Comparison of ENCODE assay signal across 1 cellular context in genomic region chr5:115831163-115831768, GRCh38.
TF ChIP-seq lines count a peak whose summit lies in the region.

No MANE protein-coding gene starts in this region.

TF ChIP-seq in GM23338, 12 proteins besides CTCF, POLR2A, EP300 and RAD21 (continued from another document):
- TF ChIP-seq ZNF462 (CRISPR knock-in tag; IDR thresholded peaks at IDR 0.05) (no peak), POLR2AphosphoS5 (IDR thresholded peaks at IDR 0.05; ENCODE audit: low read depth) (no peak), EZH2 (IDR thresholded peaks at IDR 0.05; ENCODE audit: low read depth, unreplicated experiment) (no peak), ZNF114 (CRISPR knock-in tag; IDR thresholded peaks at IDR 0.05) (no peak), ETS1 (IDR thresholded peaks at IDR 0.05) (no peak), CREB1 (CRISPR knock-in tag; IDR thresholded peaks at IDR 0.05; ENCODE audit: low read depth) (no peak), STAT1 (IDR thresholded peaks at IDR 0.05; ENCODE audit: unreplicated experiment) (no peak), REST (IDR thresholded peaks at IDR 0.05; ENCODE audit: unreplicated experiment) (no peak), NANOG (IDR thresholded peaks at IDR 0.05; ENCODE audit: borderline replicate concordance) (no peak)
